ENCODE assay signal across 25 cellular contexts in the genomic region with DNA sequence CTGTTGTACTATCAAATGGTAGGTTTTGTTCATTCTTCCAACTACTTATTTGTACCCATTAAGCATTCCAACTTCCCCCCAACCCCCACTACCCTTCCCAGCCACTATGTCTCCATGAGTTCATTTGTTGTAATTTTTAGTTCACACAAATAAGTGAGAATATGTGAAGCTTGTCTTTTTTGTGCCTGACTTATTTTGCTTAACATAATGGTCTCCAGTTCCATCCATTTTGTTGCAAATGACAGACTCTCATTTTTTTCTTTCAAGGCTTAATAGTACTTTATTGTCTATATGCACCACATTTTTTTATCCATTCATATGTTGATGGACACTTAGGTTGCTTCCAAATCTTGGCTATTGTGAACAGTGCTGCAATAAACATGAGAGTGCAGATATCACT.
"Had no signal": no experiment of that assay in that cellular context is flagged by ENCODE, and none has a peak within 500 bp of the region (broad histone marks: within the 10 kb centered on the region; RNA-seq: fewer than 3 reads in every experiment).

No MANE protein-coding gene starts in this region.

- H3K27me3 ChIP-seq: colonic mucosa, dorsolateral prefrontal cortex, esophagus muscularis mucosa, esophagus squamous epithelium, foreskin keratinocyte, gastrocnemius medialis, gastroesophageal sphincter, heart left ventricle, heart right ventricle had no signal

- H3K9me3 ChIP-seq: colonic mucosa, gastrocnemius medialis had no signal

- H3K4me1 ChIP-seq: colonic mucosa, esophagus muscularis mucosa, esophagus squamous epithelium, foreskin keratinocyte, gastrocnemius medialis, gastroesophageal sphincter, heart left ventricle, heart right ventricle had no signal

- H3K36me3 ChIP-seq: colonic mucosa, esophagus muscularis mucosa, esophagus squamous epithelium, gastrocnemius medialis, gastroesophageal sphincter, heart left ventricle, heart right ventricle had no signal

- H3K27ac ChIP-seq: colonic mucosa, coronary artery, dorsolateral prefrontal cortex, epithelial cell of prostate, esophagus muscularis mucosa, esophagus squamous epithelium, foreskin keratinocyte, gastrocnemius medialis, gastroesophageal sphincter, heart left ventricle, heart right ventricle had no signal

- H3K4me3 ChIP-seq: colonic mucosa, coronary artery, dorsolateral prefrontal cortex, esophagus muscularis mucosa, esophagus squamous epithelium, gastrocnemius medialis, gastroesophageal sphincter, heart left ventricle, heart right ventricle had no signal

- H3K4me3 Mint-ChIP-seq: dendritic cell treated with granulocyte-macrophage colony-stimulating factor and Interleukin-4, amounts not matched to agents 40 ng/mL and 50 ng/mL, for 4 days; effector memory CD8-positive, alpha-beta T cell; endodermal cell had no signal

- H3K27ac Mint-ChIP-seq: dendritic cell treated with granulocyte-macrophage colony-stimulating factor and Interleukin-4, amounts not matched to agents 40 ng/mL and 50 ng/mL, for 4 days; effector memory CD8-positive, alpha-beta T cell; endodermal cell had no signal

- H3K27me3 Mint-ChIP-seq: dendritic cell treated with granulocyte-macrophage colony-stimulating factor and Interleukin-4, amounts not matched to agents 40 ng/mL and 50 ng/mL, for 4 days; effector memory CD8-positive, alpha-beta T cell had no signal

- DNase-seq: colonic mucosa; cortex of kidney; dermis blood vessel endothelial cell; dorsolateral prefrontal cortex; effector CD4-positive, alpha-beta T cell; effector CD8-positive, alpha-beta T cell; effector memory CD4-positive, alpha-beta T cell; effector memory CD8-positive, alpha-beta T cell; endodermal cell; erythroblast; esophagus squamous epithelium; foreskin fibroblast; foreskin keratinocyte; foreskin melanocyte; gastrocnemius medialis; glutamatergic neuron; head of caudate nucleus; heart left ventricle; heart right ventricle had no signal

- ATAC-seq: effector memory CD8-positive, alpha-beta T cell; esophagus mucosa; foreskin keratinocyte; gastrocnemius medialis; gastroesophageal sphincter; heart left ventricle; heart right ventricle had no signal
